8 cellular contexts compared by ENCODE assay signal in genomic region chr3:115512565-115513410, GRCh38.
DNase-seq lines count a peak whose midpoint lies in the region; ATAC-seq and TF ChIP-seq lines count a peak whose summit lies in the region.

No MANE protein-coding gene starts in this region.

- ATAC-seq in GM19463 (IDR thresholded peaks at IDR 0.05; ENCODE audit: unreplicated experiment): peak; percentile 49
- ATAC-seq in GM21360 (IDR thresholded peaks at IDR 0.05; ENCODE audit: unreplicated experiment): no peak

- H3K36me3 Mint-ChIP-seq in glutamatergic neuron (ENCODE audit: unreplicated experiment): no peaks in the 10 kb centered on the region

- no peaks in the 10 kb centered on the region for H3K36me3 ChIP-seq in ACC112 (ENCODE audit: insufficient read depth, low read length)

- H3K79me2 ChIP-seq in ACC112 (ENCODE audit: control insufficient read depth, insufficient read depth, low read length, unreplicated experiment): no peaks in the 10 kb centered on the region

- H3K27me3 ChIP-seq in ACC112 (ENCODE audit: insufficient read depth, low read length): peaks cover 28% of the 10 kb centered on the region

- H3K27ac Mint-ChIP-seq in glutamatergic neuron (ENCODE audit: unreplicated experiment): peak overlapping the region; percentile 96

- peaks cover 7% of the 10 kb centered on the region for H3K4me1 ChIP-seq in ACC112 (ENCODE audit: control insufficient read depth, insufficient read depth, low read length, unreplicated experiment)

- H3K27ac ChIP-seq in ACC112 (ENCODE audit: low read depth, low read length): peak overlapping the region; percentile 39; the same call in 1 of the 2 replicates

- TF ChIP-seq CTCF in glutamatergic neuron (IDR thresholded peaks at IDR 0.05; ENCODE audit: partially characterized antibody, unreplicated experiment): no peak

- peak overlapping the region; percentile 84 for H2AFZ ChIP-seq in ACC112 (ENCODE audit: low read length, unreplicated experiment)

- H3K9me3 Mint-ChIP-seq in glutamatergic neuron (ENCODE audit: unreplicated experiment): peaks cover 6% of the 10 kb centered on the region

- H3K4me3 Mint-ChIP-seq in glutamatergic neuron (ENCODE audit: unreplicated experiment): peak overlapping the region; percentile 95

- H3K27me3 Mint-ChIP-seq in glutamatergic neuron (ENCODE audit: unreplicated experiment): peaks cover 6% of the 10 kb centered on the region

- H3K4me1 Mint-ChIP-seq in glutamatergic neuron (ENCODE audit: low read depth, unreplicated experiment): peaks cover 9% of the 10 kb centered on the region

- H3K4me3 ChIP-seq in ACC112 (ENCODE audit: low read depth, low read length): peak overlapping the region; percentile 82

- DNase-seq in NCI-H2227 treated with DMSO at 0.1 percent for 48 hours (lab: John Stamatoyannopoulos, UW): peak; percentile 71
- peak; percentile 11 for DNase-seq in activated naive CD4-positive, alpha-beta T cell treated with anti-CD3 and anti-CD28 coated beads, Interleukin-2, amount 50 U/mL, for 16 hours
- DNase-seq in glutamatergic neuron: peak; percentile 71
- DNase-seq in occipital lobe (lab: John Stamatoyannopoulos, UW): peak; percentile 46
- no peak for DNase-seq in mesenteric fat pad (ENCODE audit: low spot score)
